In the genomic region with DNA sequence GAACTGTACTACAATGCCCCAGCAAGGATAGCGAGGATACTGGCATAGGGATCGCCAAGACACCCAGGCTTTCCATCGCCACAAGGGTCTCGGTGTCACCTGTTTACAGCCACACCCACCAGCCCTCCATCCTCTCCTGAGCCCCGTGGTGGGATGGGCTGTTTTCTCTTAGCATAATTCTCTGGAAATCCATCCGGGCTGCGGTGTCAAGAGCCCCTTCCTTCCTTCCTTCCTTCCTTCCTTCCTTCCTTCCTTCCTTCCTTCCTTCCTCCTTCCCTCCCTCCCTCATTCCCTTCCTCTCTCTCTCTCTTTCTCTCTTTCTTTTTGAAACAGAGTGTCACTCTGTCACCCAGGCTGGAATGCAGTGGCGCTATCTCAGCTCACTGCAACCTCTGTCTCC, we compare ENCODE assay signal across 34 cellular contexts.
"Had no signal": no experiment of that assay in that cellular context is flagged by ENCODE, and none has a peak within 500 bp of the region (broad histone marks: within the 10 kb centered on the region; RNA-seq: fewer than 3 reads in every experiment).

No MANE protein-coding gene starts in this region.

- H3K27ac ChIP-seq: WERI-Rb-1 had no signal

- H3K27ac Mint-ChIP-seq: activated CD4-positive, alpha-beta memory T cell treated with anti-CD3 and anti-CD28 coated beads, Interleukin-2, amount 10 ng/mL, durations not matched to agents 7 days and 5 days; activated CD8-positive, alpha-beta memory T cell treated with anti-CD3 and anti-CD28 coated beads, Interleukin-2, amount 10 ng/mL, durations not matched to agents 7 days and 5 days; activated naive CD4-positive, alpha-beta T cell treated with anti-CD3 and anti-CD28 coated beads, Interleukin-2, amount 10 ng/mL, durations not matched to agents 7 days and 5 days; activated naive CD8-positive, alpha-beta T cell; activated naive CD8-positive, alpha-beta T cell treated with anti-CD3 and anti-CD28 coated beads, Interleukin-2, amount 50 U/mL, for 24 hours had no signal

- ATAC-seq: activated CD8-positive, alpha-beta memory T cell treated with anti-CD3 and anti-CD28 coated beads, Interleukin-2, amount 10 ng/mL, durations not matched to agents 7 days and 5 days; activated naive CD8-positive, alpha-beta T cell treated with anti-CD3 and anti-CD28 coated beads, Interleukin-2, amount 50 U/mL, for 24 hours; PC-3; Right ventricle myocardium inferior had no signal

- H3K9me3 Mint-ChIP-seq: activated CD4-positive, alpha-beta memory T cell treated with anti-CD3 and anti-CD28 coated beads, Interleukin-2, amount 10 ng/mL, durations not matched to agents 7 days and 5 days; activated naive CD4-positive, alpha-beta T cell treated with anti-CD3 and anti-CD28 coated beads, Interleukin-2, amount 10 ng/mL, durations not matched to agents 7 days and 5 days; activated naive CD8-positive, alpha-beta T cell treated with anti-CD3 and anti-CD28 coated beads, Interleukin-2, amount 50 U/mL, for 24 hours had no signal

- H3K36me3 ChIP-seq: WERI-Rb-1 had no signal

- DNase-seq: activated CD4-positive, alpha-beta memory T cell treated with anti-CD3 and anti-CD28 coated beads, Interleukin-2, amount 10 ng/mL, durations not matched to agents 7 days and 5 days; activated CD4-positive, alpha-beta T cell treated with anti-CD3 and anti-CD28 coated beads for 1 hour; activated CD4-positive, alpha-beta T cell treated with anti-CD3 and anti-CD28 coated beads for 48 hours; activated CD4-positive, CD25-positive, alpha-beta regulatory T cell; activated CD8-positive, alpha-beta memory T cell treated with anti-CD3 and anti-CD28 coated beads for 24 hours; activated CD8-positive, alpha-beta memory T cell treated with anti-CD3 and anti-CD28 coated beads, Interleukin-2, amount 10 ng/mL, durations not matched to agents 7 days and 5 days; activated CD8-positive, alpha-beta memory T cell treated with anti-CD3 and anti-CD28 coated beads, Interleukin-2, amount 50 U/mL, for 48 hours; activated effector memory CD4-positive, alpha-beta T cell treated with Interleukin-2 at 50 U/mL for 16 hours; activated naive CD4-positive, alpha-beta T cell treated with anti-CD3 and anti-CD28 coated beads, Interleukin-2, amount 10 ng/mL, durations not matched to agents 7 days and 5 days; activated naive CD8-positive, alpha-beta T cell treated with anti-CD3 and anti-CD28 coated beads, Interleukin-2, amount 50 U/mL, for 24 hours; activated T-cell treated with anti-CD3 and anti-CD28 coated beads, Interleukin-2, amount 50 U/mL, for 48 hours; anterior cingulate cortex; caudate nucleus; cerebellar nuclear complex; Karpas-422; NCI-H1048; NCI-H1105 treated with DMSO at 0.1 percent for 48 hours; NCI-H1436; NCI-H1694; NCI-H1930; NCI-H2081 treated with DMSO at 0.1 percent for 48 hours; NCI-H226; NCI-H446 treated with DMSO at 0.1 percent for 48 hours; NCI-H524; NCI-H82; PC-3; SIG-M5; SW 1271; T-helper 1 cell; T1000; WERI-Rb-1 had no signal

- H3K36me3 Mint-ChIP-seq: activated CD8-positive, alpha-beta memory T cell treated with anti-CD3 and anti-CD28 coated beads, Interleukin-2, amount 10 ng/mL, durations not matched to agents 7 days and 5 days; activated naive CD4-positive, alpha-beta T cell treated with anti-CD3 and anti-CD28 coated beads, Interleukin-2, amount 10 ng/mL, durations not matched to agents 7 days and 5 days; activated naive CD8-positive, alpha-beta T cell; brain had no signal

- H3K4me3 Mint-ChIP-seq: activated CD4-positive, alpha-beta memory T cell treated with anti-CD3 and anti-CD28 coated beads, Interleukin-2, amount 10 ng/mL, durations not matched to agents 7 days and 5 days; activated CD8-positive, alpha-beta memory T cell treated with anti-CD3 and anti-CD28 coated beads, Interleukin-2, amount 10 ng/mL, durations not matched to agents 7 days and 5 days; activated naive CD4-positive, alpha-beta T cell treated with anti-CD3 and anti-CD28 coated beads, Interleukin-2, amount 10 ng/mL, durations not matched to agents 7 days and 5 days; activated naive CD8-positive, alpha-beta T cell; activated naive CD8-positive, alpha-beta T cell treated with anti-CD3 and anti-CD28 coated beads, Interleukin-2, amount 50 U/mL, for 24 hours; brain had no signal

- H3K4me1 Mint-ChIP-seq: activated CD4-positive, alpha-beta memory T cell treated with anti-CD3 and anti-CD28 coated beads, Interleukin-2, amount 10 ng/mL, durations not matched to agents 7 days and 5 days; activated naive CD4-positive, alpha-beta T cell treated with anti-CD3 and anti-CD28 coated beads, Interleukin-2, amount 10 ng/mL, durations not matched to agents 7 days and 5 days had no signal
